Comparison of ENCODE assay signal across 13 cellular contexts in the genomic region with DNA sequence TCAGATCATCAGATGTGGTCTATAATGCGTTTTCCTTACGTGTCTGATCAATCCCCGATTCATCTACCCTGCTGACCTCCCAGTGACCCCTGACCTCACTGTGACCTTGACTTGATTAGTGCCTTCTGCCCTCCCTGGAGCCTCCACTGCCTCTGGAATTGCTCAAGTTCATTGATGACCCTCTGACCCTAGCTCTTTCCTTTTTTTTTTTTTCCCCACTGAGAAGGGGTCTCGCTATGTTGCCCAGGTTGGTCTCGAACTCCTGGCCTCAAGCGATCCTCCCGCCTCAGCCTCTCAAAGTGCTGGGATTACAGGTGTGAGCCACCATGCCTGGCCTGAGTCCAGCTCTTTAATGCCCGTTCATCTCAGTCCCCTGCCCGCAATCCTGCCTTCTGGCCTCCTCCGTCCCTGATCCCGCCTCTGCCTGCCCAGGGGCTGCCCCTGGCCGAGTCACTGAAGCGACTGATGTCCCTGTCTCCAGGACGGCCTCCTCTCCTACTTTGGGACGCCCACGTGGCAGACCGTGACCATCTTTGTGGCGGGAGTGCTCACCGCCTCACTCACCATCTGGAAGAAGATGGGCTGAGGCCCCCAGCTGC. TPM values are rescaled to one million over a fixed set of nuclear protein-coding genes. Genes with fewer than 3 reads are reported as not detected.
DNase-seq lines count a peak whose midpoint lies in the region; ATAC-seq and TF ChIP-seq lines count a peak whose summit lies in the region.
"Had no signal": no experiment of that assay in that cellular context is flagged by ENCODE, and none has a peak within 500 bp of the region (broad histone marks: within the 10 kb centered on the region; RNA-seq: fewer than 3 reads in every experiment).

No MANE protein-coding gene starts in this region.

- intact Hi-C loops in esophagus muscularis mucosa (cut with DNase I): no loop called here

- H3F3A ChIP-seq in OCI-LY1 (ENCODE audit: insufficient read depth, low read length): no peaks in the 10 kb centered on the region

- no peaks in the 10 kb centered on the region for H4K20me1 ChIP-seq in OCI-LY1 (ENCODE audit: insufficient read depth, low read length)

- no peak for TF ChIP-seq CTCF in OCI-LY1 (IDR thresholded peaks at IDR 0.05; ENCODE audit: low read length)
- TF ChIP-seq CTCF in esophagus muscularis mucosa (IDR thresholded peaks at IDR 0.05): no peak
- no peak for TF ChIP-seq CTCF in progenitor cell of endocrine pancreas (IDR thresholded peaks at IDR 0.05; ENCODE audit: unreplicated experiment)
- TF ChIP-seq CTCF in GM20000 (IDR thresholded peaks at IDR 0.05; ENCODE audit: extremely low read depth, missing control alignments): no peak

- no peak overlapping the region for H3K9ac ChIP-seq in OCI-LY1 (ENCODE audit: low read length)
- H3K9ac ChIP-seq: SK-N-SH had no signal

- ATAC-seq in HG02642 (IDR thresholded peaks at IDR 0.05; ENCODE audit: poor library complexity, unreplicated experiment): no peak
- no peak for ATAC-seq in HG03039 (IDR thresholded peaks at IDR 0.05; ENCODE audit: unreplicated experiment)
- ATAC-seq: activated T-cell treated with anti-CD3 and anti-CD28 coated beads, Interleukin-2, amount 50 U/mL, for 72 hours had no signal

- H3K27me3 ChIP-seq in OCI-LY1 (ENCODE audit: insufficient read depth, low read length): no peaks in the 10 kb centered on the region
- H3K27me3 ChIP-seq in esophagus muscularis mucosa: no peaks in the 10 kb centered on the region

- H3K9me3 Mint-ChIP-seq in progenitor cell of endocrine pancreas (ENCODE audit: low read depth): no peaks in the 10 kb centered on the region
- H3K9me3 Mint-ChIP-seq: activated T-cell treated with anti-CD3 and anti-CD28 coated beads, Interleukin-2, amount 50 U/mL, for 72 hours had no signal

- DNase-seq in ELF-1 (ENCODE audit: low read depth, low spot score): peak; percentile 18
- DNase-seq in esophagus muscularis mucosa (ENCODE audit: extremely low spot score): no peak
- DNase-seq in progenitor cell of endocrine pancreas (ENCODE audit: low spot score, unreplicated experiment): no peak
- DNase-seq in GM20000 (ENCODE audit: low spot score): no peak
- no peak for DNase-seq in mucosa of gallbladder (ENCODE audit: low spot score)
- DNase-seq: activated T-cell treated with anti-CD3 and anti-CD28 coated beads, Interleukin-2, amount 50 U/mL, for 72 hours; Kasumi-1; NCI-H345; SK-N-SH had no signal

- 0 out of 2 replicates have a peak, but pooled peaks cover 3% of the 10 kb centered on the region for H3K79me2 ChIP-seq in OCI-LY1 (ENCODE audit: insufficient read depth, low read length)

- H3K4me1 ChIP-seq in OCI-LY1 (ENCODE audit: insufficient read depth, low read length, severe bottlenecking) (peaks cover 35% of the 10 kb centered on the region), esophagus muscularis mucosa (peaks cover 23 to 41% (median 37%) of the 10 kb centered on the region in 4 donors)

- H3K27ac ChIP-seq in OCI-LY1 (ENCODE audit: low read depth, low read length, poor library complexity, severe bottlenecking): peak overlapping the region; percentile 87
- peak overlapping the region in 3 of 4 donors; percentile 93 to 94 (median 93) for H3K27ac ChIP-seq in esophagus muscularis mucosa (replicated peaks in 1 of 4)

- H3K36me3 Mint-ChIP-seq in progenitor cell of endocrine pancreas (ENCODE audit: insufficient read depth): peaks cover 20% of the 10 kb centered on the region

- no peak for TF ChIP-seq POLR2A in esophagus muscularis mucosa (IDR thresholded peaks at IDR 0.05; ENCODE audit: low read depth)

- H3K4me2 ChIP-seq in OCI-LY1 (ENCODE audit: low read length): no peak overlapping the region
- H3K4me2 ChIP-seq: SK-N-SH had no signal

- no peaks in the 10 kb centered on the region for H3K9me2 ChIP-seq in OCI-LY1 (ENCODE audit: low read depth, low read length)
- H3K9me2 ChIP-seq: SK-N-SH had no signal

- 89% methylated on average over 19 of the region's 19 CpGs for WGBS in esophagus muscularis mucosa

- H3K27me3 Mint-ChIP-seq in progenitor cell of endocrine pancreas: no peaks in the 10 kb centered on the region

- H3K36me3 ChIP-seq in OCI-LY1 (ENCODE audit: insufficient read depth, low read length) (peaks cover 21% of the 10 kb centered on the region), esophagus muscularis mucosa (peaks cover 2 to 30% (median 7%) of the 10 kb centered on the region in 4 donors)

- H3K27ac Mint-ChIP-seq in progenitor cell of endocrine pancreas: peak overlapping the region; percentile 98

- no peak for TF ChIP-seq EP300 in esophagus muscularis mucosa (IDR thresholded peaks at IDR 0.05)

- H2AFZ ChIP-seq in OCI-LY1 (ENCODE audit: low read length): no peak overlapping the region

- H3K4me3 ChIP-seq in OCI-LY1 (ENCODE audit: low read depth, low read length, poor library complexity, severe bottlenecking) (no peak overlapping the region), esophagus muscularis mucosa (no peak overlapping the region)

- H3K9me3 ChIP-seq in OCI-LY1 (ENCODE audit: low read length) (no peaks in the 10 kb centered on the region), esophagus muscularis mucosa (no peaks in the 10 kb centered on the region)
- H3K9me3 ChIP-seq: SK-N-SH had no signal

- H3K4me1 Mint-ChIP-seq in progenitor cell of endocrine pancreas (ENCODE audit: low read depth): peaks cover 38% of the 10 kb centered on the region

- H3K4me3 Mint-ChIP-seq in progenitor cell of endocrine pancreas (ENCODE audit: low read depth): no peak overlapping the region

RNA-seq across cellular contexts. Expression of gene FTL, which starts 4.0 kb away (rescaled TPM):
- 1,000 to 10,000 TPM; 3,246 to 4,339 (median 3,896) TPM for total RNA-seq in esophagus muscularis mucosa
- 2,544 and 2,716 TPM in 2 replicates for total RNA-seq in progenitor cell of endocrine pancreas
- 4,398 TPM for total RNA-seq in mucosa of gallbladder

RNA-seq across cellular contexts. Expression of gene BAX, which starts 6.5 kb away (rescaled TPM):
- total RNA-seq in esophagus muscularis mucosa (10 to 100 TPM; 39.0 to 50.4 (median 42.3) TPM), progenitor cell of endocrine pancreas (141 and 153 TPM in 2 replicates), mucosa of gallbladder (110 TPM)

RNA-seq across cellular contexts. Expression of gene DHDH, which starts 27.7 kb away (rescaled TPM):
- total RNA-seq in esophagus muscularis mucosa: under 1 TPM in 1 of 4 donors, not detected in 3; 0.57 TPM
- total RNA-seq in progenitor cell of endocrine pancreas: 1.1 and 1.8 TPM in 2 replicates
- total RNA-seq in mucosa of gallbladder: 1.9 TPM
- total RNA-seq: pulmonary artery endothelial cell had no signal

RNA-seq across cellular contexts. Expression of gene GYS1, which starts 32.0 kb away (rescaled TPM):
- 10 to 100 TPM; 33.3 to 39.3 (median 37.3) TPM for total RNA-seq in esophagus muscularis mucosa
- 57.4 and 65.8 TPM in 2 replicates for total RNA-seq in progenitor cell of endocrine pancreas
- 41.3 TPM for total RNA-seq in mucosa of gallbladder

RNA-seq across cellular contexts. Expression of gene RUVBL2, which starts 32.5 kb away (rescaled TPM):
- total RNA-seq in esophagus muscularis mucosa (100 to 1,000 TPM in 2 of 4 donors, 10 to 100 TPM in 2; 72.7 to 113 (median 97.6) TPM), progenitor cell of endocrine pancreas (81.5 and 83.0 TPM in 2 replicates), mucosa of gallbladder (60.3 TPM)
